In the genomic region with DNA sequence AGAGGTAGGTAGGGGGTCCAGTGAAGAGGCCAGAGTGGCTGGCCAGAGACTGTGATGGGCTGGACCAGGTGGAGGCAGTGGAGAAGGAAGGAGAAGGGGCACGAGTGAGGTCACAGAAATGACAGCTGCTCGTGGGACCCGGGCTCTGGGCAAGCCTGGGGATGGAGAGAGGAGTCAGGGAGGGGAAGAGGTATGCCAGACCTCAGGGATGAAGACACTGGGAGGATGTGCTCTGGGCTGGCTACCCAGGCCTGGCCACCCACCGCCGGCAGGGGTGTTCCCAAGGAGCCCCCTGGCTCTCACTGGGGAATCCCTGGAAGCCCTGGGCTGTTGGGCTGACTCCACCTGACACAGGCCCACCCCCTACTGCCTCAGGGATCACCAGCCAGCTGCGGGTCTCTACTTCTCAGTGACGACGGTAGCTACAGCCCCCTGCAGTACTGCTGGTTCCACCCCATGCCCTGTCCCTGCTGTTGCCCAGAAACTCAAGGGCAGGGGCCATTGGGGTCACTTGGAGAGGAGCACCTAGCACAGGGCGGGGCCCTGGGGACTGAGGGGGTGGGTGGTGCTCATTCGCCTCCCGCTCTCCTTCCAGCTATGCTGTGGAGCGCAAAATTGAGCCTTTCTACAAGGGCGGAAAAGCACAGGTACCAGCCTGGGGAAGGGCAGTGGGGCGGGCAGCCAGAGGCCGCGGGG, we compare ENCODE assay signal across 15 cellular contexts. TPM values are rescaled to one million over a fixed set of nuclear protein-coding genes. Genes with fewer than 3 reads are reported as not detected.
DNase-seq lines count a peak whose midpoint lies in the region; ATAC-seq, FAIRE-seq and TF ChIP-seq lines count a peak whose summit lies in the region.
"Had no signal": no experiment of that assay in that cellular context is flagged by ENCODE, and none has a peak within 500 bp of the region (broad histone marks: within the 10 kb centered on the region; RNA-seq: fewer than 3 reads in every experiment).

No MANE protein-coding gene starts in this region.

- no peak overlapping the region for H2AK5ac ChIP-seq in H1 (ENCODE audit: low read depth, low read length)

- no peak overlapping the region for H3K23ac ChIP-seq in H1 (ENCODE audit: insufficient read length)

- no peak overlapping the region for H3K56ac ChIP-seq in H1 (replicated peaks; ENCODE audit: insufficient read length, low read depth, low read length)

- ATAC-seq in stimulated activated effector memory CD8-positive, alpha-beta T cell treated with anti-CD3 and anti-CD28 coated beads, Interleukin-12 subunit alpha, Interleukin-12 subunit beta, amount 100 ng/mL, for 72 hours = no peak
- ATAC-seq in GM18873 (IDR thresholded peaks at IDR 0.05; ENCODE audit: low FRiP score, unreplicated experiment) = no peak

- H2BK20ac ChIP-seq in H1 (ENCODE audit: low read length) = no peak overlapping the region

- peaks cover 37% of the 10 kb centered on the region for H3K4me1 Mint-ChIP-seq in activated naive CD4-positive, alpha-beta T cell treated with anti-CD3 and anti-CD28 coated beads, Interleukin-2, amount 10 ng/mL, durations not matched to agents 7 days and 5 days
- H3K4me1 Mint-ChIP-seq in stimulated activated effector memory CD8-positive, alpha-beta T cell treated with anti-CD3 and anti-CD28 coated beads, Interleukin-12 subunit alpha, Interleukin-12 subunit beta, amount 100 ng/mL, for 72 hours = peaks cover 33% of the 10 kb centered on the region

- H3K14ac ChIP-seq in H1 (ENCODE audit: insufficient read length) = no peak overlapping the region

- peak overlapping the region; percentile 86 for H3K4me2 ChIP-seq in OCI-LY1 (ENCODE audit: low read length)
- H3K4me2 ChIP-seq in H1 (ENCODE audit: insufficient read depth in 1 of 2, low read depth in 2 of 2, low read length in 2 of 2) = no peak overlapping the region; a peak in 1 of 4 replicates

- no peak overlapping the region for H3K18ac ChIP-seq in H1 (ENCODE audit: extremely low read depth, low read length)

- H4K20me1 ChIP-seq in OCI-LY1 (ENCODE audit: insufficient read depth, low read length) = no peaks in the 10 kb centered on the region
- H4K20me1 ChIP-seq in H1 (replicated peaks in 1 of 2; ENCODE audit: control insufficient read depth in 1 of 2, insufficient read depth in 2 of 2, low read length in 2 of 2) = peaks cover 2 to 24% of the 10 kb centered on the region in 2 experiments

- no peak overlapping the region for H2BK12ac ChIP-seq in H1 (ENCODE audit: low read depth, low read length)

- TF ChIP-seq EP300 in H1 (IDR thresholded peaks at IDR 0.05; ENCODE audit: borderline replicate concordance in 1 of 2, low read depth in 2 of 2, low read length in 2 of 2) = no peak
- no peak for TF ChIP-seq EP300 in stomach (IDR thresholded peaks at IDR 0.05)

- H3F3A ChIP-seq in OCI-LY1 (ENCODE audit: insufficient read depth, low read length) = no peaks in the 10 kb centered on the region

- peaks cover 17% of the 10 kb centered on the region for H3K36me3 Mint-ChIP-seq in activated naive CD4-positive, alpha-beta T cell treated with anti-CD3 and anti-CD28 coated beads, Interleukin-2, amount 10 ng/mL, durations not matched to agents 7 days and 5 days
- H3K36me3 Mint-ChIP-seq in stimulated activated effector memory CD8-positive, alpha-beta T cell treated with anti-CD3 and anti-CD28 coated beads, Interleukin-12 subunit alpha, Interleukin-12 subunit beta, amount 100 ng/mL, for 72 hours = peaks cover 67% of the 10 kb centered on the region

- intact Hi-C loops in stomach (cut with DNase I; ENCODE audit: low total_unique reads) = no loop called here

- POLR2A ChIA-PET in H1 (lab: Charles Lee; ENCODE audit: partially characterized antibody) = interaction anchor here (1.1 to 28.2 kb wide), 5 partner anchors 9 to 31 kb away, joined by 3 to 736 read pairs (median 5); a partner anchor contains a TSS

- no peak overlapping the region for H3K4ac ChIP-seq in H1 (replicated peaks; ENCODE audit: insufficient read length, low read depth, low read length)

- H3K9ac ChIP-seq in OCI-LY1 (ENCODE audit: low read length) = no peak overlapping the region; the same call in 1 of the 2 replicates
- H3K9ac ChIP-seq in H1 (replicated peaks in 1 of 4; ENCODE audit: extremely low read depth in 1 of 4, low read depth in 3 of 4, low read length in 3 of 4) = no peak overlapping the region

- H3K9me3 ChIP-seq in OCI-LY1 (ENCODE audit: low read length) (no peaks in the 10 kb centered on the region), H1 (ENCODE audit: insufficient read depth in 2 of 2, low read depth in 1 of 2, low read length in 1 of 2) (no peaks in the 10 kb centered on the region), stomach (no peaks in the 10 kb centered on the region)

- H3K36me3 ChIP-seq in OCI-LY1 (ENCODE audit: insufficient read depth, low read length) (peaks cover 46% of the 10 kb centered on the region), H1 (ENCODE audit: control insufficient read depth in 2 of 4, insufficient read depth in 4 of 4, low read length in 3 of 4) (peaks cover 11 to 33% (median 22%) of the 10 kb centered on the region in 4 experiments; a peak in 7 of 8 replicates), stomach (peaks cover 43 to 49% (median 48%) of the 10 kb centered on the region in 4 donors)

- H3K27me3 Mint-ChIP-seq in activated naive CD4-positive, alpha-beta T cell treated with anti-CD3 and anti-CD28 coated beads, Interleukin-2, amount 10 ng/mL, durations not matched to agents 7 days and 5 days = peaks cover 7% of the 10 kb centered on the region

- H3K9me2 ChIP-seq in OCI-LY1 (ENCODE audit: low read depth, low read length) = no peaks in the 10 kb centered on the region

- no peak for TF ChIP-seq RAD21 in H1 (IDR thresholded peaks at IDR 0.05 in 1 of 2, conservative IDR thresholded peaks at IDR 0.05 in 1 of 2; ENCODE audit: low read depth in 2 of 2, low read length in 2 of 2)

- H3K4me1 ChIP-seq in OCI-LY1 (ENCODE audit: insufficient read depth, low read length, severe bottlenecking) (peaks cover 27% of the 10 kb centered on the region), H1 (replicated peaks in 1 of 4; ENCODE audit: control insufficient read depth in 3 of 4, insufficient read depth in 4 of 4, low read length in 3 of 4) (peaks cover 0 to 6% (median 5%) of the 10 kb centered on the region in 4 experiments; a peak in 5 of 7 replicates), stomach (peaks cover 21 to 44% (median 36%) of the 10 kb centered on the region in 4 donors)

- H3K27ac Mint-ChIP-seq in activated naive CD4-positive, alpha-beta T cell treated with anti-CD3 and anti-CD28 coated beads, Interleukin-2, amount 10 ng/mL, durations not matched to agents 7 days and 5 days = no peak overlapping the region
- H3K27ac Mint-ChIP-seq in stimulated activated effector memory CD8-positive, alpha-beta T cell treated with anti-CD3 and anti-CD28 coated beads, Interleukin-12 subunit alpha, Interleukin-12 subunit beta, amount 100 ng/mL, for 72 hours = no peak overlapping the region

- H3K4me3 ChIP-seq in OCI-LY1 (ENCODE audit: low read depth, low read length, poor library complexity, severe bottlenecking) (peak overlapping the region; percentile 95), H1 (ENCODE audit: extremely low read depth in 1 of 4, insufficient read depth in 2 of 4, low read depth in 3 of 4, low read length in 4 of 4) (no peak overlapping the region), stomach (peak overlapping the region in 2 of 4 donors; percentile 97 to 99)

- no peak overlapping the region for H2AFZ ChIP-seq in OCI-LY1 (ENCODE audit: low read length)
- H2AFZ ChIP-seq in H1 (ENCODE audit: low read length) = no peak overlapping the region

- H4K8ac ChIP-seq in H1 (ENCODE audit: extremely low read depth, insufficient read depth, low read length) = peak overlapping the region; percentile 35; the same call in 1 of the 2 replicates

- FAIRE-seq in H1 (lab: Jason Lieb, UNC) = no peak
- FAIRE-seq: GM12892 had no signal

- CTCF ChIA-PET in activated naive CD4-positive, alpha-beta T cell treated with anti-CD3 and anti-CD28 coated beads, Interleukin-2, amount 10 ng/mL, durations not matched to agents 7 days and 5 days (lab: Charles Lee) = no interaction called here
- CTCF ChIA-PET in H1 (lab: Charles Lee; ENCODE audit: partially characterized antibody) = interaction anchor here (1.0 kb wide), 1 partner anchor 111 kb away, joined by 3 read pairs; no protein-coding TSS in a partner anchor

- TF ChIP-seq POLR2A in H1 (IDR thresholded peaks at IDR 0.05; ENCODE audit: control extremely low read depth in 1 of 2, low read depth in 2 of 2, low read length in 2 of 2) (no peak), stomach (IDR thresholded peaks at IDR 0.05) (no peak)

- no peak overlapping the region for H2BK120ac ChIP-seq in H1 (replicated peaks; ENCODE audit: low read depth, low read length)

- H2BK15ac ChIP-seq in H1 (ENCODE audit: low read length) = no peak overlapping the region

- no peak for DNase-seq in activated naive CD4-positive, alpha-beta T cell treated with anti-CD3 and anti-CD28 coated beads, Interleukin-2, amount 10 ng/mL, durations not matched to agents 7 days and 5 days
- DNase-seq in activated naive CD4-positive, alpha-beta T cell treated with anti-CD3 and anti-CD28 coated beads, Interleukin-2, amount 50 U/mL, for 16 hours = no peak
- DNase-seq in H1 (ENCODE audit: low read depth in 1 of 2, low spot score in 2 of 2) (no peak), stomach (no peak), NCI-H69 (lab: John Stamatoyannopoulos, UW) (no peak)
- DNase-seq in stimulated activated effector memory CD8-positive, alpha-beta T cell treated with anti-CD3 and anti-CD28 coated beads, Interleukin-12 subunit alpha, Interleukin-12 subunit beta, amount 100 ng/mL, for 72 hours (ENCODE audit: low spot score in 2 of 2) = no peak
- DNase-seq: EL, OCI-M1 had no signal

- H3K79me2 ChIP-seq in OCI-LY1 (ENCODE audit: insufficient read depth, low read length) (peaks cover 4% of the 10 kb centered on the region; the same call in 1 of the 2 replicates), H1 (ENCODE audit: control insufficient read depth in 1 of 2, insufficient read depth in 2 of 2, low read length in 2 of 2) (peaks cover 3 to 16% of the 10 kb centered on the region in 2 experiments; a peak in 2 of 4 replicates)

- WGBS in H1 (ENCODE audit: extremely low coverage in 1 of 2, insufficient coverage in 1 of 2, insufficient read length in 1 of 2, insufficient replicate concordance in 2 of 2, low coverage in 1 of 2, low lambda C conversion rate in 2 of 2, missing lambda C conversion rate in 1 of 2), 2 experiments = 79% methylated on average over 13 of the region's 16 CpGs; no CpG with 5 or more reads in 1 of the 2 experiments
- 89 to 93% (median 91%) methylated on average over 14 to 16 of the region's 16 CpGs for WGBS in stomach, 5 donors

- H3K9me3 Mint-ChIP-seq in activated naive CD4-positive, alpha-beta T cell treated with anti-CD3 and anti-CD28 coated beads, Interleukin-2, amount 10 ng/mL, durations not matched to agents 7 days and 5 days = no peaks in the 10 kb centered on the region
- no peaks in the 10 kb centered on the region for H3K9me3 Mint-ChIP-seq in stimulated activated effector memory CD8-positive, alpha-beta T cell treated with anti-CD3 and anti-CD28 coated beads, Interleukin-12 subunit alpha, Interleukin-12 subunit beta, amount 100 ng/mL, for 72 hours
- H3K9me3 Mint-ChIP-seq: T-helper 1 cell treated with Interleukin-12 subunit alpha and Interleukin-12 subunit beta and Interleukin-4 antibody, amounts not matched to agents 30 μg/mL and 1 μg/mL, for 36 hours had no signal

- peaks cover 8% of the 10 kb centered on the region for H3K23me2 ChIP-seq in H1 (ENCODE audit: low read depth, low read length)

- no peak overlapping the region for H4K5ac ChIP-seq in H1 (ENCODE audit: insufficient read length, low read depth, low read length)

- no peak overlapping the region for H3K27ac ChIP-seq in OCI-LY1 (ENCODE audit: low read depth, low read length, poor library complexity, severe bottlenecking)
- H3K27ac ChIP-seq in H1 (ENCODE audit: low read depth, low read length) = no peak overlapping the region
- no peak overlapping the region for H3K27ac ChIP-seq in stomach

- H3K79me1 ChIP-seq in H1 (ENCODE audit: low read depth, low read length) = peaks cover 12% of the 10 kb centered on the region; the same call in 1 of the 2 replicates

- no peak overlapping the region for H2BK5ac ChIP-seq in H1 (ENCODE audit: low read depth, low read length)

- H3K4me3 Mint-ChIP-seq in activated naive CD4-positive, alpha-beta T cell treated with anti-CD3 and anti-CD28 coated beads, Interleukin-2, amount 10 ng/mL, durations not matched to agents 7 days and 5 days = peak overlapping the region; percentile 38
- peak overlapping the region; percentile 97 for H3K4me3 Mint-ChIP-seq in stimulated activated effector memory CD8-positive, alpha-beta T cell treated with anti-CD3 and anti-CD28 coated beads, Interleukin-12 subunit alpha, Interleukin-12 subunit beta, amount 100 ng/mL, for 72 hours

- H4K91ac ChIP-seq in H1 (replicated peaks; ENCODE audit: insufficient read length, low read length) = no peak overlapping the region

- TF ChIP-seq CTCF in OCI-LY1 (IDR thresholded peaks at IDR 0.05; ENCODE audit: low read length) = no peak
- no peak for TF ChIP-seq CTCF in H1 (IDR thresholded peaks at IDR 0.05; ENCODE audit: control extremely low read depth in 1 of 3, insufficient read depth in 1 of 3, low read depth in 1 of 3, low read length in 3 of 3)
- TF ChIP-seq CTCF in stomach (IDR thresholded peaks at IDR 0.05) = no peak

- H3K27me3 ChIP-seq in OCI-LY1 (ENCODE audit: insufficient read depth, low read length) (no peaks in the 10 kb centered on the region), H1 (replicated peaks in 1 of 4; ENCODE audit: control insufficient read depth in 3 of 4, extremely low read depth in 1 of 4, insufficient read depth in 3 of 4, low read length in 3 of 4) (no peaks in the 10 kb centered on the region), stomach (peaks cover 0 to 45% (median 3%) of the 10 kb centered on the region in 3 donors)

RNA-seq across cellular contexts. Expression of a gene that starts 1.8 kb away (rescaled TPM):
- total RNA-seq in H1 (2021; fragmentation: NEBNext Ultra II Directional; extraction: Animal tissue kit (Norgen Biotek cat#: 25700)) = 65.8 and 66.8 TPM in 2 replicates
- polyA plus RNA-seq in H1 (2011; rRNA removed) (137 and 159 TPM in 2 replicates), stomach (10 to 100 TPM; 32.7 to 52.7 (median 48.9) TPM)
- 103 TPM for polyA plus RNA-seq in H1 (2011; cell fraction: cytosol; rRNA removed)
- 173 TPM for polyA plus RNA-seq in H1 (2011; cell fraction: nucleus; rRNA removed)
- 37.5 to 87.9 TPM (median 82.0 TPM) in 4 replicates for polyA plus RNA-seq in H1 (2012, experiment 1 of 2)
- 92.8 TPM for polyA plus RNA-seq in H1 (2012, experiment 2 of 2)
- 36.0 TPM for polyA plus RNA-seq in H1 (2013, experiment 1 of 2)
- polyA plus RNA-seq in H1 (2013, experiment 2 of 2) = 28.1 TPM
- polyA minus RNA-seq in H1 (2011; rRNA and poly(A)+ RNA removed) = 59.1 and 71.8 TPM in 2 replicates
- polyA minus RNA-seq in H1 (2011; cell fraction: cytosol; rRNA and poly(A)+ RNA removed) = 62.5 TPM
- 75.9 TPM for polyA minus RNA-seq in H1 (2011; cell fraction: nucleus; rRNA and poly(A)+ RNA removed)
- 100 to 1,000 TPM in 1 of 5 donors, 10 to 100 TPM in 3, 1 to 10 TPM in 1; 9.4 to 174 (median 26.3) TPM for total RNA-seq in stomach

RNA-seq across cellular contexts. Expression of a gene that starts 7.0 kb away (rescaled TPM):
- not detected in 2 replicates for total RNA-seq in H1 (2021; fragmentation: NEBNext Ultra II Directional; extraction: Animal tissue kit (Norgen Biotek cat#: 25700))
- 0.17 TPM in 1 of 2 replicates, not detected in the other for polyA plus RNA-seq in H1 (2011; rRNA removed)
- not detected for polyA plus RNA-seq in H1 (2011; cell fraction: cytosol; rRNA removed)
- polyA plus RNA-seq in H1 (2011; cell fraction: nucleus; rRNA removed) = 0.37 TPM
- 0.31 TPM in 1 of 4 replicates, not detected in the others for polyA plus RNA-seq in H1 (2012, experiment 1 of 2)
- polyA plus RNA-seq in H1 (2012, experiment 2 of 2) = not detected
- polyA plus RNA-seq in H1 (2013, experiment 1 of 2) = not detected
- not detected for polyA plus RNA-seq in H1 (2013, experiment 2 of 2)
- not detected in 2 replicates for polyA minus RNA-seq in H1 (2011; rRNA and poly(A)+ RNA removed)
- not detected for polyA minus RNA-seq in H1 (2011; cell fraction: cytosol; rRNA and poly(A)+ RNA removed)
- polyA minus RNA-seq in H1 (2011; cell fraction: nucleus; rRNA and poly(A)+ RNA removed) = not detected
- not detected for total RNA-seq in stomach
- not detected for polyA plus RNA-seq in stomach
- total RNA-seq: activated CD8-positive, alpha-beta memory T cell treated with anti-CD3 and anti-CD28 coated beads for 36 hours; M059J; posterior vena cava had no signal

RNA-seq across cellular contexts. Expression of a gene that starts 7.7 kb away (rescaled TPM):
- total RNA-seq in H1 (2021; fragmentation: NEBNext Ultra II Directional; extraction: Animal tissue kit (Norgen Biotek cat#: 25700)) = 2.5 and 3.3 TPM in 2 replicates
- 1.3 and 2.6 TPM in 2 replicates for polyA plus RNA-seq in H1 (2011; rRNA removed)
- polyA plus RNA-seq in H1 (2011; cell fraction: cytosol; rRNA removed) = 1.7 TPM
- 2.3 TPM for polyA plus RNA-seq in H1 (2011; cell fraction: nucleus; rRNA removed)
- polyA plus RNA-seq in H1 (2012, experiment 1 of 2) = 0.33 to 1.1 TPM (median 0.74 TPM) in 4 replicates
- polyA plus RNA-seq in H1 (2012, experiment 2 of 2) = 0.58 TPM
- polyA plus RNA-seq in H1 (2013, experiment 1 of 2) = 1.1 TPM
- 1.0 TPM for polyA plus RNA-seq in H1 (2013, experiment 2 of 2)
- not detected in 2 replicates for polyA minus RNA-seq in H1 (2011; rRNA and poly(A)+ RNA removed)
- polyA minus RNA-seq in H1 (2011; cell fraction: cytosol; rRNA and poly(A)+ RNA removed) = not detected
- polyA minus RNA-seq in H1 (2011; cell fraction: nucleus; rRNA and poly(A)+ RNA removed) = 0.60 TPM
- 10 to 100 TPM in 1 of 5 donors, not detected in 4; 58.2 TPM for total RNA-seq in stomach
- polyA plus RNA-seq in stomach = 1 to 10 TPM; 1.2 to 3.4 (median 2.6) TPM
- total RNA-seq: M059J, posterior vena cava had no signal

RNA-seq across cellular contexts. Expression of a gene that starts 9.0 kb away (rescaled TPM):
- 3,974 and 4,042 TPM in 2 replicates for total RNA-seq in H1 (2021; fragmentation: NEBNext Ultra II Directional; extraction: Animal tissue kit (Norgen Biotek cat#: 25700))
- polyA plus RNA-seq in H1 (2011; rRNA removed) (16,783 and 22,970 TPM in 2 replicates), stomach (1,000 to 10,000 TPM; 2,720 to 4,842 (median 2,788) TPM)
- polyA plus RNA-seq in H1 (2011; cell fraction: cytosol; rRNA removed) = 11,248 TPM
- 10,145 TPM for polyA plus RNA-seq in H1 (2011; cell fraction: nucleus; rRNA removed)
- polyA plus RNA-seq in H1 (2012, experiment 1 of 2) = 3,762 to 6,877 TPM (median 6,536 TPM) in 4 replicates
- 9,397 TPM for polyA plus RNA-seq in H1 (2012, experiment 2 of 2)
- polyA plus RNA-seq in H1 (2013, experiment 1 of 2) = 5,116 TPM
- 5,274 TPM for polyA plus RNA-seq in H1 (2013, experiment 2 of 2)
- 2,903 and 3,451 TPM in 2 replicates for polyA minus RNA-seq in H1 (2011; rRNA and poly(A)+ RNA removed)
- 3,105 TPM for polyA minus RNA-seq in H1 (2011; cell fraction: cytosol; rRNA and poly(A)+ RNA removed)
- polyA minus RNA-seq in H1 (2011; cell fraction: nucleus; rRNA and poly(A)+ RNA removed) = 2,164 TPM
- 1,000 to 10,000 TPM in 4 of 5 donors, 100 to 1,000 TPM in 1; 997 to 2,615 (median 1,653) TPM for total RNA-seq in stomach

RNA-seq across cellular contexts. Expression of a gene that starts 10.4 kb away (rescaled TPM):
- 37.9 and 45.4 TPM in 2 replicates for total RNA-seq in H1 (2021; fragmentation: NEBNext Ultra II Directional; extraction: Animal tissue kit (Norgen Biotek cat#: 25700))
- 17.7 and 29.1 TPM in 2 replicates for polyA plus RNA-seq in H1 (2011; rRNA removed)
- 19.6 TPM for polyA plus RNA-seq in H1 (2011; cell fraction: cytosol; rRNA removed)
- 36.4 TPM for polyA plus RNA-seq in H1 (2011; cell fraction: nucleus; rRNA removed)
- polyA plus RNA-seq in H1 (2012, experiment 1 of 2) = 34.2 to 52.3 TPM (median 47.8 TPM) in 4 replicates
- polyA plus RNA-seq in H1 (2012, experiment 2 of 2) = 63.8 TPM
- polyA plus RNA-seq in H1 (2013, experiment 1 of 2) = 33.8 TPM
- polyA plus RNA-seq in H1 (2013, experiment 2 of 2) = 33.2 TPM
- 7.9 and 10.7 TPM in 2 replicates for polyA minus RNA-seq in H1 (2011; rRNA and poly(A)+ RNA removed)
- 21.6 TPM for polyA minus RNA-seq in H1 (2011; cell fraction: cytosol; rRNA and poly(A)+ RNA removed)
- polyA minus RNA-seq in H1 (2011; cell fraction: nucleus; rRNA and poly(A)+ RNA removed) = 22.6 TPM
- total RNA-seq in stomach = 100 to 1,000 TPM in 1 of 5 donors, 10 to 100 TPM in 1, 1 to 10 TPM in 3; 3.1 to 313 (median 9.9) TPM
- polyA plus RNA-seq in stomach = 10 to 100 TPM; 31.2 to 50.6 (median 36.1) TPM
